ENCODE assay signal across 1 cellular context in the genomic region with DNA sequence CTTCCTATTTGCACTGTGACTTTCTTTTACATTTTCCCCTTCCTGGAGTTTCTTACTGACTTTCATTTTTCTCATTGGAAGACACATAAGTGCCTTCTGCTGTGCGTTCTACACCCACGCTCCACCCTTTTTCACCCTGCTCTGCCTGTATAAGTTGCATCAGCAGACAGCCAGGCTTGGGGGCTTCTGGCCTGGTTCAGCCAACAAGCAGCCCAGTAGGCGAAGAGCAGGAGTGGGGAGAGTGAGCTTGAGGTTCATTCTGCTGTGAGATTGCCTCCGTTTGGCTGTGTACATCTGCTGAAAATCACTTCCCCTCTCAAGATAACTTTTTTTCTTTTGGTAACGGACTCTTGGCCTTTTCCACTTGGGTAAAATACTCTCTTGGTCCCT.
TF ChIP-seq lines count a peak whose summit lies in the region.

No MANE protein-coding gene starts in this region.

TF ChIP-seq in IMR-90, 13 proteins besides CTCF, POLR2A, EP300 and RAD21 (continued from another document):
- TF ChIP-seq, protein P1, sequence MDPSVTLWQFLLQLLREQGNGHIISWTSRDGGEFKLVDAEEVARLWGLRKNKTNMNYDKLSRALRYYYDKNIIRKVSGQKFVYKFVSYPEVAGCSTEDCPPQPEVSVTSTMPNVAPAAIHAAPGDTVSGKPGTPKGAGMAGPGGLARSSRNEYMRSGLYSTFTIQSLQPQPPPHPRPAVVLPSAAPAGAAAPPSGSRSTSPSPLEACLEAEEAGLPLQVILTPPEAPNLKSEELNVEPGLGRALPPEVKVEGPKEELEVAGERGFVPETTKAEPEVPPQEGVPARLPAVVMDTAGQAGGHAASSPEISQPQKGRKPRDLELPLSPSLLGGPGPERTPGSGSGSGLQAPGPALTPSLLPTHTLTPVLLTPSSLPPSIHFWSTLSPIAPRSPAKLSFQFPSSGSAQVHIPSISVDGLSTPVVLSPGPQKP (IDR thresholded peaks at IDR 0.05; ENCODE audit: borderline replicate concordance, low read depth, low read length) = no peak
- TF ChIP-seq NFE2L2 (IDR thresholded peaks at IDR 0.05; ENCODE audit: low read depth, low read length) = no peak
